In the genomic region with DNA sequence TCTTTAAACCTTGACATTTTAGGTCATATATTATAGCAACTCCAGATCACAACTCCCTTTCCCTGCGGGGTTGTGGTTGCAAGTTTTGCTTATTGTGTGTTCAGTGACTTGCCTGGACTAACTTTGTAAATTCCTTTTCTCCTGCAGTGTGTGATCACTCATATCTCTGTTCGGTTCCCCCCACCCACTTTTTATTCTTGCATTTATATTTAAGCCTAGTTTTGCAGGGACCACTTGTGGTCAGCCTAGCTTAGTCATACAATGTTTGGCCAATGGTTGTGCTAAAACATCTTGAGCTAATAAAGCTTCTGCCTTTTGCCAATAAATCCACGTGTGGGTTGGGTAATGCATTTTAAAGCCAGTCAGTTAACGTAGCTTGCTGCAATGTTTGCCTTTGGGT, we compare ENCODE assay signal across 11 cellular contexts.
"Had no signal": no experiment of that assay in that cellular context is flagged by ENCODE, and none has a peak within 500 bp of the region (broad histone marks: within the 10 kb centered on the region; RNA-seq: fewer than 3 reads in every experiment).

No MANE protein-coding gene starts in this region.

- H3K36me3 ChIP-seq: ascending aorta had no signal

- H3K4me3 Mint-ChIP-seq: mesothelial cell of epicardium, neural crest cell had no signal

- H3K27me3 ChIP-seq: ascending aorta had no signal

- H3K27ac ChIP-seq: ascending aorta, hepatocyte had no signal

- H3K27ac Mint-ChIP-seq: activated naive CD4-positive, alpha-beta T cell treated with anti-CD3 and anti-CD28 coated beads, Interleukin-2, amount 50 U/mL, for 72 hours; mesothelial cell of epicardium had no signal

- ATAC-seq: activated naive CD4-positive, alpha-beta T cell treated with anti-CD3 and anti-CD28 coated beads, Interleukin-2, amount 50 U/mL, for 72 hours had no signal

- DNase-seq: activated CD4-positive, alpha-beta T cell treated with anti-CD3 and anti-CD28 coated beads, Interleukin-2, amount 50 U/mL, for 1 hour; activated effector memory CD4-positive, alpha-beta T cell treated with Interleukin-2 at 50 U/mL for 16 hours; activated T-cell treated with anti-CD3 and anti-CD28 coated beads, Interleukin-2, amount 50 U/mL, for 1 hour; cortex of kidney; kidney; trophoblast cell had no signal

- H3K36me3 Mint-ChIP-seq: mesothelial cell of epicardium had no signal

- H3K4me3 ChIP-seq: ascending aorta, hepatocyte had no signal

- H3K9me3 ChIP-seq: ascending aorta had no signal

- H3K4me1 ChIP-seq: ascending aorta had no signal
